26 cellular contexts compared by ENCODE assay signal in genomic region chr1:244869364-244869827, GRCh38.
"Had no signal": no experiment of that assay in that cellular context is flagged by ENCODE, and none has a peak within 500 bp of the region (broad histone marks: within the 10 kb centered on the region; RNA-seq: fewer than 3 reads in every experiment).

No MANE protein-coding gene starts in this region.

- H3K4me3 ChIP-seq: adrenal gland, coronary artery, dorsolateral prefrontal cortex, left lung, lower lobe of right lung, right atrium auricular region, stomach, suprapubic skin, tibial artery had no signal

- H3K9me3 ChIP-seq: adrenal gland, left lung, lower lobe of right lung, right atrium auricular region, stomach, suprapubic skin, tibial artery had no signal

- H3K27ac ChIP-seq: adrenal gland, coronary artery, dorsolateral prefrontal cortex, left lung, lower lobe of right lung, right atrium auricular region, stomach, suprapubic skin, tibial artery, VCaP had no signal

- DNase-seq: activated CD4-positive, alpha-beta T cell treated with anti-CD3 and anti-CD28 coated beads for 4 hours; activated CD4-positive, alpha-beta T cell treated with anti-CD3 and anti-CD28 coated beads, Interleukin-2, amount 50 U/mL, for 4 hours; activated naive CD4-positive, alpha-beta T cell; activated naive CD8-positive, alpha-beta T cell treated with anti-CD3 and anti-CD28 coated beads for 36 hours; activated T-cell treated with anti-CD3 and anti-CD28 coated beads for 4 hours; activated T-cell treated with anti-CD3 and anti-CD28 coated beads, Interleukin-2, amount 50 U/mL, for 72 hours; adrenal gland; aorta; dorsolateral prefrontal cortex; effector memory CD4-positive, alpha-beta T cell; left lung; lower lobe of right lung; mesendoderm; occipital lobe; stimulated activated CD4-positive, alpha-beta T cell treated with anti-CD3 and anti-CD28 coated beads, Interleukin-15, amount 100 ng/mL, for 24 hours; stimulated activated CD4-positive, alpha-beta T cell treated with anti-CD3 and anti-CD28 coated beads, Interleukin-2, amount 100 ng/mL, for 24 hours; stimulated activated naive B cell treated with anti-CD40 and anti-IgM and Interleukin-4, amounts not matched to agents 10 μg/mL and 1 μg/mL and 100 μg/mL, for 72 hours; stomach; tibial artery had no signal

- FAIRE-seq: frontal cortex, islet of Langerhans, TTC549 had no signal

- ATAC-seq: activated T-cell treated with anti-CD3 and anti-CD28 coated beads, Interleukin-2, amount 50 U/mL, for 72 hours; left lung; stimulated activated naive B cell treated with anti-CD40 and anti-IgM and Interleukin-4, amounts not matched to agents 10 μg/mL and 1 μg/mL and 100 μg/mL, for 72 hours had no signal

- H3K27me3 ChIP-seq: adrenal gland, dorsolateral prefrontal cortex, left lung, right atrium auricular region, stomach, suprapubic skin, tibial artery had no signal

- H3K36me3 ChIP-seq: adrenal gland, left lung, lower lobe of right lung, right atrium auricular region, stomach, suprapubic skin, tibial artery had no signal
